In genomic region chr10:119643306-119644214, GRCh38 we compare ENCODE assay signal across 1 cellular context.
TF ChIP-seq lines count a peak whose summit lies in the region.

No MANE protein-coding gene starts in this region.

TF ChIP-seq in H1, 55 proteins besides CTCF, POLR2A, EP300 and RAD21:
- TF ChIP-seq JUN (IDR thresholded peaks at IDR 0.05; ENCODE audit: low read depth, low read length) (no peak), TEAD4 (IDR thresholded peaks at IDR 0.05; ENCODE audit: low read depth, low read length) (no peak), JUND (IDR thresholded peaks at IDR 0.05; ENCODE audit: low read length) (no peak), GABPA (IDR thresholded peaks at IDR 0.05; ENCODE audit: borderline replicate concordance, insufficient read depth, low read length) (no peak), KDM5A (IDR thresholded peaks at IDR 0.05; ENCODE audit: low read length) (no peak), TAF1 (IDR thresholded peaks at IDR 0.05; ENCODE audit: low read depth, low read length) (no peak)
